ENCODE assay signal across 27 cellular contexts in genomic region chr7:79291498-79291865, GRCh38.
DNase-seq lines count a peak whose midpoint lies in the region; ATAC-seq, FAIRE-seq and TF ChIP-seq lines count a peak whose summit lies in the region.
"Had no signal": no experiment of that assay in that cellular context is flagged by ENCODE, and none has a peak within 500 bp of the region (broad histone marks: within the 10 kb centered on the region; RNA-seq: fewer than 3 reads in every experiment).

No MANE protein-coding gene starts in this region.

- H3K27ac ChIP-seq in A549: 0 out of 6 replicates have a peak overlapping the region, but pooled peaks of 1 of the 2 experiments have one; percentile 25
- H3K27ac ChIP-seq in keratinocyte (ENCODE audit: control insufficient read depth, insufficient read depth, low read length): peak overlapping the region; percentile 49
- H3K27ac ChIP-seq: BLaER1, HL-60, PC-9 had no signal

- no peaks in the 10 kb centered on the region for H4K20me1 ChIP-seq in keratinocyte (ENCODE audit: control insufficient read depth, extremely low read depth, insufficient read depth, low read length)
- H4K20me1 ChIP-seq: BLaER1 had no signal

- DNase-seq in A549 (ENCODE audit: low read depth in 1 of 2, low spot score in 1 of 2) (no peak), HT-29 (ENCODE audit: low spot score) (peak; percentile 3), bronchial epithelial cell (ENCODE audit: low read depth) (peak; percentile 73), keratinocyte (ENCODE audit: low read depth, low spot score) (no peak), DMS53 treated with DMSO at 0.1 percent for 48 hours (lab: John Stamatoyannopoulos, UW; ENCODE audit: unreplicated experiment) (no peak), NCI-H524 treated with DMSO at 0.1 percent for 48 hours (lab: John Stamatoyannopoulos, UW) (no peak), T-cell (no peak)
- DNase-seq: 8988T; CD4-positive, CD25-positive, alpha-beta regulatory T cell; DMS153; H9; Karpas-422; MV-4-11; NCI-H1105; NCI-H1436 treated with DMSO at 0.1 percent for 48 hours; NCI-H187 treated with DMSO at 0.1 percent for 48 hours; NCI-H2107; NCI-H524; NCI-H82; NK-92 treated with Interleukin-12 subunit alpha and Interleukin-12 subunit beta, amount 100 ng/mL, for 24 hours; PC-9; RPMI8226; SHP77 had no signal

- no peak for TF ChIP-seq RAD21 in A549 (conservative IDR thresholded peaks at IDR 0.05 in 1 of 2, IDR thresholded peaks at IDR 0.05 in 1 of 2)

- FAIRE-seq in A549 (lab: Jason Lieb, UNC) (no peak), bronchial epithelial cell (lab: Jason Lieb, UNC) (no peak), keratinocyte (lab: Jason Lieb, UNC) (no peak)
- FAIRE-seq: G401.6 had no signal

- TF ChIP-seq CTCF in A549 (IDR thresholded peaks at IDR 0.05): no peak
- TF ChIP-seq CTCF in bronchial epithelial cell (IDR thresholded peaks at IDR 0.05; ENCODE audit: insufficient read depth, low read length, severe bottlenecking): no peak
- no peak for TF ChIP-seq CTCF in keratinocyte (optimal IDR thresholded peaks at IDR 0.05 in 1 of 3, IDR thresholded peaks at IDR 0.05 in 1 of 3, conservative IDR thresholded peaks at IDR 0.05 in 1 of 3; ENCODE audit: extremely low read depth in 1 of 3, insufficient read depth in 2 of 3, low read length in 3 of 3)

- H3K9me3 Mint-ChIP-seq in T-cell: no peaks in the 10 kb centered on the region
- H3K9me3 Mint-ChIP-seq: GM23338, H9 had no signal

- CTCF ChIA-PET in A549 (lab: Yijun Ruan, JAX) (no interaction called here), T-cell (lab: Charles Lee) (no interaction called here)

- H3K79me2 ChIP-seq in keratinocyte (ENCODE audit: control insufficient read depth, insufficient read depth, low read length): no peaks in the 10 kb centered on the region

- no peak overlapping the region for H2AFZ ChIP-seq in keratinocyte (ENCODE audit: control insufficient read depth, low read length)
- H2AFZ ChIP-seq: GM23338, PC-9 had no signal

- H3K36me3 Mint-ChIP-seq in T-cell: no peaks in the 10 kb centered on the region
- H3K36me3 Mint-ChIP-seq: CD4-positive, CD25-positive, alpha-beta regulatory T cell had no signal

- peak overlapping the region; percentile 12 for H3K4me2 ChIP-seq in A549
- H3K4me2 ChIP-seq in keratinocyte (ENCODE audit: control insufficient read depth, extremely low read depth, insufficient read depth, low read depth, low read length): peak overlapping the region; percentile 11
- H3K4me2 ChIP-seq: BLaER1, GM23338, PC-9 had no signal

- H3K4me1 Mint-ChIP-seq in T-cell: no peaks in the 10 kb centered on the region
- H3K4me1 Mint-ChIP-seq: CD4-positive, CD25-positive, alpha-beta regulatory T cell; GM23338; H9 had no signal

- H3K27ac Mint-ChIP-seq in T-cell: no peak overlapping the region
- H3K27ac Mint-ChIP-seq: CD4-positive, CD25-positive, alpha-beta regulatory T cell; GM23338; H9 had no signal

- ATAC-seq in A549 (no peak), T-cell (replicated peaks in 1 of 4) (no peak)
- ATAC-seq: GM23338 had no signal

- H3K36me3 ChIP-seq in bronchial epithelial cell (ENCODE audit: control insufficient read depth, insufficient read depth, low read length): no peaks in the 10 kb centered on the region
- H3K36me3 ChIP-seq in keratinocyte (ENCODE audit: control insufficient read depth in 2 of 2, extremely low read depth in 1 of 2, insufficient read depth in 2 of 2, low read length in 2 of 2): no peaks in the 10 kb centered on the region
- H3K36me3 ChIP-seq: BLaER1 had no signal

- TF ChIP-seq EP300 in A549 (IDR thresholded peaks at IDR 0.05): no peak

- dilution Hi-C loops in keratinocyte (cut with MboI; ENCODE audit: extremely low pct_ligation_motif_present, low sequenced_read_pairs): no loop called here

- POLR2A ChIA-PET in A549 (lab: Yijun Ruan, JAX) (no interaction called here), T-cell (lab: Charles Lee) (no interaction called here)

- H3K4me3 ChIP-seq in A549 (no peak overlapping the region), bronchial epithelial cell (ENCODE audit: low read depth, low read length) (no peak overlapping the region), keratinocyte (ENCODE audit: control insufficient read depth in 2 of 3, extremely low read depth in 1 of 3, insufficient read depth in 2 of 3, low read depth in 1 of 3, low read length in 3 of 3) (no peak overlapping the region)
- H3K4me3 ChIP-seq: BLaER1, GM23338, PC-9 had no signal

- no peaks in the 10 kb centered on the region for H3K9me3 ChIP-seq in A549
- no peaks in the 10 kb centered on the region for H3K9me3 ChIP-seq in keratinocyte (ENCODE audit: control insufficient read depth, low read depth, low read length)
- H3K9me3 ChIP-seq: BLaER1 had no signal

- peaks cover 0 to 7% of the 10 kb centered on the region in 2 donors for H3K27me3 Mint-ChIP-seq in T-cell
- H3K27me3 Mint-ChIP-seq: CD4-positive, CD25-positive, alpha-beta regulatory T cell had no signal

- H3K4me1 ChIP-seq in A549: peaks cover 34% of the 10 kb centered on the region
- peaks cover 33% of the 10 kb centered on the region for H3K4me1 ChIP-seq in keratinocyte (ENCODE audit: control insufficient read depth, extremely low read depth, insufficient read depth, low read length)
- H3K4me1 ChIP-seq: BLaER1 had no signal

- no peaks in the 10 kb centered on the region for H3K27me3 ChIP-seq in bronchial epithelial cell (ENCODE audit: control insufficient read depth, insufficient read depth, low read length)
- no peaks in the 10 kb centered on the region for H3K27me3 ChIP-seq in keratinocyte (ENCODE audit: control insufficient read depth, extremely low read depth, insufficient read depth, low read length)
- H3K27me3 ChIP-seq: BLaER1 had no signal

- no peak for TF ChIP-seq POLR2A in A549 (IDR thresholded peaks at IDR 0.05; ENCODE audit: low read length)

- no peaks in the 10 kb centered on the region for H3K9me1 ChIP-seq in keratinocyte (ENCODE audit: control insufficient read depth, extremely low read depth, insufficient read depth, low read length)

- H3K9ac ChIP-seq in keratinocyte (ENCODE audit: control insufficient read depth, extremely low read depth, insufficient read depth, low read length): no peak overlapping the region
- H3K9ac ChIP-seq: BLaER1 had no signal

- H3K4me3 Mint-ChIP-seq in T-cell: no peak overlapping the region
- H3K4me3 Mint-ChIP-seq: CD4-positive, CD25-positive, alpha-beta regulatory T cell; GM23338; H9 had no signal

TF ChIP-seq in A549, 52 proteins besides CTCF, POLR2A, EP300 and RAD21:
- TF ChIP-seq PHF8 (IDR thresholded peaks at IDR 0.05; ENCODE audit: borderline replicate concordance, low read depth) (no peak), CHD2 (IDR thresholded peaks at IDR 0.05; ENCODE audit: low read length, partially characterized antibody) (no peak), ZC3H11A (IDR thresholded peaks at IDR 0.05) (no peak), EHF (CRISPR knock-in tag; IDR thresholded peaks at IDR 0.05) (no peak), EHMT2 (IDR thresholded peaks at IDR 0.05; ENCODE audit: low read depth) (no peak), NFE2L2 (conservative IDR thresholded peaks at IDR 0.05; ENCODE audit: low read length) (no peak), MAX (IDR thresholded peaks at IDR 0.05) (no peak), CBX2 (IDR thresholded peaks at IDR 0.05; ENCODE audit: borderline replicate concordance, low read depth) (no peak), GATA3 (IDR thresholded peaks at IDR 0.05; ENCODE audit: borderline replicate concordance) (no peak)

Comparison
In these comparisons a context has a peak if more than half of its experiments do, and no peak if none do; other contexts are left out.
1. DNase-seq: peak in HT-29 (single experiment) and bronchial epithelial cell (single experiment); none in A549 (0 of 2), keratinocyte (single experiment), DMS53 treated with DMSO at 0.1 percent for 48 hours (single experiment), NCI-H524 treated with DMSO at 0.1 percent for 48 hours (single experiment) and T-cell (0 of 34).